In genomic region chrX:1466971-1467561, GRCh38 we compare ENCODE assay signal across 8 cellular contexts. TPM values are rescaled to one million over a fixed set of nuclear protein-coding genes. Genes with fewer than 3 reads are reported as not detected.
DNase-seq lines count a peak whose midpoint lies in the region; ATAC-seq and TF ChIP-seq lines count a peak whose summit lies in the region.

No MANE protein-coding gene starts in this region.

- no peaks in the 10 kb centered on the region for H3K9me3 ChIP-seq in left lung

- peaks cover 0 to 9% of the 10 kb centered on the region in 2 donors for H3K36me3 ChIP-seq in left lung

- intact Hi-C loops in left lung (cut with DNase I) = no loop called here

- no peak overlapping the region for H3K4me3 ChIP-seq in left lung

- ATAC-seq in GM18909 (IDR thresholded peaks at IDR 0.05; ENCODE audit: poor library complexity, unreplicated experiment) = peak; percentile 47
- ATAC-seq in HG02885 (IDR thresholded peaks at IDR 0.05; ENCODE audit: poor library complexity, unreplicated experiment) = peak; percentile 38
- ATAC-seq in left lung = peak; percentile 23
- no peak for ATAC-seq in HG02840 (IDR thresholded peaks at IDR 0.05; ENCODE audit: low FRiP score, unreplicated experiment)

- peak overlapping the region; percentile 78 for H3K4me3 Mint-ChIP-seq in T-helper 1 cell treated with Interleukin-12 subunit alpha and Interleukin-12 subunit beta and Interleukin-4 antibody, amounts not matched to agents 30 μg/mL and 1 μg/mL, for 36 hours

- H3K27ac ChIP-seq in left lung = peak overlapping the region in 1 of 2 donors; percentile 66

- H3K27me3 Mint-ChIP-seq in T-helper 1 cell treated with Interleukin-12 subunit alpha and Interleukin-12 subunit beta and Interleukin-4 antibody, amounts not matched to agents 30 μg/mL and 1 μg/mL, for 36 hours (ENCODE audit: low read depth) = no peaks in the 10 kb centered on the region

- H3K9me3 Mint-ChIP-seq in T-helper 1 cell treated with Interleukin-12 subunit alpha and Interleukin-12 subunit beta and Interleukin-4 antibody, amounts not matched to agents 30 μg/mL and 1 μg/mL, for 36 hours = peaks cover 4% of the 10 kb centered on the region

- peak in 1 of 2 donors; percentile 35 for DNase-seq in left lung
- DNase-seq in GM03348 (ENCODE audit: low spot score) = no peak
- DNase-seq in DMS79 treated with DMSO at 0.1 percent for 48 hours (lab: John Stamatoyannopoulos, UW) = no peak
- DNase-seq in NCI-H1930 (lab: John Stamatoyannopoulos, UW) = no peak

- peaks cover 55% of the 10 kb centered on the region for H3K36me3 Mint-ChIP-seq in T-helper 1 cell treated with Interleukin-12 subunit alpha and Interleukin-12 subunit beta and Interleukin-4 antibody, amounts not matched to agents 30 μg/mL and 1 μg/mL, for 36 hours (ENCODE audit: low read depth)

- peak overlapping the region; percentile 92 for H3K27ac Mint-ChIP-seq in T-helper 1 cell treated with Interleukin-12 subunit alpha and Interleukin-12 subunit beta and Interleukin-4 antibody, amounts not matched to agents 30 μg/mL and 1 μg/mL, for 36 hours

- H3K27me3 ChIP-seq in left lung = peaks cover 0 to 59% of the 10 kb centered on the region in 2 donors

- H3K4me1 ChIP-seq in left lung = peaks cover 0 to 26% of the 10 kb centered on the region in 2 donors

- TF ChIP-seq CTCF in left lung (IDR thresholded peaks at IDR 0.05) = no peak

- peaks cover 75% of the 10 kb centered on the region for H3K4me1 Mint-ChIP-seq in T-helper 1 cell treated with Interleukin-12 subunit alpha and Interleukin-12 subunit beta and Interleukin-4 antibody, amounts not matched to agents 30 μg/mL and 1 μg/mL, for 36 hours (ENCODE audit: low read depth)

RNA-seq across cellular contexts. Expression of gene ASMTL, which starts 14.4 kb away (rescaled TPM):
- total RNA-seq in left lung = 10 to 100 TPM; 18.6 to 19.6 TPM
